26 cellular contexts compared by ENCODE assay signal in genomic region chr6:47587503-47587902, GRCh38.
DNase-seq lines count a peak whose midpoint lies in the region; ATAC-seq, FAIRE-seq and TF ChIP-seq lines count a peak whose summit lies in the region.
"Had no signal": no experiment of that assay in that cellular context is flagged by ENCODE, and none has a peak within 500 bp of the region (broad histone marks: within the 10 kb centered on the region; RNA-seq: fewer than 3 reads in every experiment).

No MANE protein-coding gene starts in this region.

- H3K27me3 ChIP-seq in ACC112 (ENCODE audit: insufficient read depth, low read length) (no peaks in the 10 kb centered on the region), adipocyte (replicated peaks; ENCODE audit: control insufficient read depth, insufficient read depth, low read length) (no peaks in the 10 kb centered on the region), spleen (replicated peaks in 1 of 7) (no peaks in the 10 kb centered on the region), esophagus squamous epithelium (no peaks in the 10 kb centered on the region), heart right ventricle (no peaks in the 10 kb centered on the region)
- H3K27me3 ChIP-seq: esophagus muscularis mucosa had no signal

- H3K27ac ChIP-seq in ACC112 (ENCODE audit: low read depth, low read length) (peak overlapping the region; percentile 43), spleen (no peak overlapping the region), esophagus squamous epithelium (no peak overlapping the region), heart right ventricle (no peak overlapping the region)
- H3K27ac ChIP-seq: coronary artery, esophagus muscularis mucosa, PC-9 had no signal

- TF ChIP-seq CTCF in foreskin fibroblast (IDR thresholded peaks at IDR 0.05; ENCODE audit: low read depth, low read length) (no peak), spleen (IDR thresholded peaks at IDR 0.05 in 8 of 11, conservative IDR thresholded peaks at IDR 0.05 in 3 of 11) (no peak), esophagus squamous epithelium (IDR thresholded peaks at IDR 0.05) (no peak), heart right ventricle (IDR thresholded peaks at IDR 0.05) (no peak)

- H2AFZ ChIP-seq in ACC112 (ENCODE audit: low read length, unreplicated experiment) = no peak overlapping the region
- H2AFZ ChIP-seq: PC-9 had no signal

- no peaks in the 10 kb centered on the region for H3K79me2 ChIP-seq in ACC112 (ENCODE audit: control insufficient read depth, insufficient read depth, low read length, unreplicated experiment)

- no peak for ATAC-seq in heart right ventricle
- ATAC-seq: activated CD8-positive, alpha-beta T cell treated with anti-CD3 and anti-CD28 coated beads, Interleukin-2, amount 10 ng/mL, durations not matched to agents 7 days and 5 days; effector memory CD8-positive, alpha-beta T cell; left cardiac atrium; T-cell had no signal

- H3K4me1 ChIP-seq in ACC112 (ENCODE audit: control insufficient read depth, insufficient read depth, low read length, unreplicated experiment) = peaks cover 9% of the 10 kb centered on the region
- peaks cover 8% of the 10 kb centered on the region for H3K4me1 ChIP-seq in adipocyte (ENCODE audit: control insufficient read depth, insufficient read depth, low read length)
- H3K4me1 ChIP-seq in spleen = no peaks in the 10 kb centered on the region
- no peaks in the 10 kb centered on the region for H3K4me1 ChIP-seq in esophagus squamous epithelium
- H3K4me1 ChIP-seq in heart right ventricle = peaks cover 0 to 8% (median 0%) of the 10 kb centered on the region in 9 donors

- intact Hi-C loops in spleen (cut with DNase I; ENCODE audit: low total_unique reads) (no loop called here), esophagus squamous epithelium (cut with DNase I) (no loop called here), heart right ventricle (cut with DNase I) (loop anchor here in 1 of 10 donors (10.0 kb wide), 1 partner anchor 113 kb away; the partner anchor contains the start of gene CD2AP)

- TF ChIP-seq POLR2A in GM12892 (IDR thresholded peaks at IDR 0.05; ENCODE audit: low read depth, low read length) (no peak), spleen (IDR thresholded peaks at IDR 0.05) (no peak), esophagus squamous epithelium (IDR thresholded peaks at IDR 0.05) (no peak)

- no peak overlapping the region for H3K9ac ChIP-seq in adipocyte (ENCODE audit: low read length)

- FAIRE-seq in GM12892 (lab: Jason Lieb, UNC) (peak; percentile 5), HTR-8/SVneo (lab: Jason Lieb, UNC) (no peak)

- no peak overlapping the region for H3K4me3 ChIP-seq in ACC112 (ENCODE audit: low read depth, low read length)
- H3K4me3 ChIP-seq in adipocyte (ENCODE audit: low read length) = no peak overlapping the region
- H3K4me3 ChIP-seq in foreskin fibroblast (ENCODE audit: low read depth in 1 of 2, low read length in 2 of 2) = no peak overlapping the region
- no peak overlapping the region for H3K4me3 ChIP-seq in spleen
- no peak overlapping the region for H3K4me3 ChIP-seq in esophagus squamous epithelium
- no peak overlapping the region for H3K4me3 ChIP-seq in heart right ventricle
- H3K4me3 ChIP-seq: coronary artery, esophagus muscularis mucosa, PC-9 had no signal

- no peak for DNase-seq in GM12892 (ENCODE audit: insufficient read length)
- peak; percentile 20 for DNase-seq in adipocyte (ENCODE audit: low read depth)
- peak; percentile 1 to 11 for DNase-seq in foreskin fibroblast
- DNase-seq in spleen = no peak
- no peak for DNase-seq in HTR-8/SVneo (ENCODE audit: insufficient read length, low spot score)
- DNase-seq in esophagus squamous epithelium (lab: John Stamatoyannopoulos, UW) = no peak
- DNase-seq in heart right ventricle = no peak
- DNase-seq: activated CD4-positive, alpha-beta T cell treated with anti-CD3 and anti-CD28 coated beads for 1 hour; activated CD8-positive, alpha-beta T cell treated with anti-CD3 and anti-CD28 coated beads, Interleukin-2, amount 10 ng/mL, durations not matched to agents 7 days and 5 days; activated gamma-delta T cell treated with Interleukin-2 at 50 U/mL for 16 hours; activated T-cell treated with anti-CD3 and anti-CD28 coated beads for 4 hours; Calu3; effector memory CD8-positive, alpha-beta T cell; glutamatergic neuron; KBM-7; left cardiac atrium; NCI-H146; NCI-H510A; nucleus accumbens; PC-9; SIG-M5; stimulated activated CD8-positive, alpha-beta memory T cell treated with anti-CD3 and anti-CD28 coated beads, Interleukin-4, amount 100 ng/mL, for 48 hours; T-cell had no signal

- H3K9me3 ChIP-seq in adipocyte (ENCODE audit: control insufficient read depth, low read length) = no peaks in the 10 kb centered on the region
- no peaks in the 10 kb centered on the region for H3K9me3 ChIP-seq in spleen
- no peaks in the 10 kb centered on the region for H3K9me3 ChIP-seq in esophagus squamous epithelium
- no peaks in the 10 kb centered on the region for H3K9me3 ChIP-seq in heart right ventricle
- H3K9me3 ChIP-seq: esophagus muscularis mucosa had no signal

- H3K36me3 ChIP-seq in ACC112 (ENCODE audit: insufficient read depth, low read length) (peaks cover 48% of the 10 kb centered on the region), adipocyte (ENCODE audit: control insufficient read depth, insufficient read depth, low read length, severe bottlenecking) (peaks cover 57% of the 10 kb centered on the region), spleen (peaks cover 0 to 90% (median 18%) of the 10 kb centered on the region in 6 donors), esophagus squamous epithelium (peaks cover 0 to 94% (median 0%) of the 10 kb centered on the region in 3 donors), heart right ventricle (peaks cover 0 to 87% (median 6%) of the 10 kb centered on the region in 9 donors)

Comparison
In these comparisons a context has a peak if more than half of its experiments do, and no peak if none do; other contexts are left out.
1. DNase-seq: peak in adipocyte (single experiment) and foreskin fibroblast (2 of 2); none in GM12892 (single experiment), spleen (single experiment), HTR-8/SVneo (single experiment), esophagus squamous epithelium (single experiment) and heart right ventricle (0 of 2).